9 cellular contexts compared by ENCODE assay signal in the genomic region with DNA sequence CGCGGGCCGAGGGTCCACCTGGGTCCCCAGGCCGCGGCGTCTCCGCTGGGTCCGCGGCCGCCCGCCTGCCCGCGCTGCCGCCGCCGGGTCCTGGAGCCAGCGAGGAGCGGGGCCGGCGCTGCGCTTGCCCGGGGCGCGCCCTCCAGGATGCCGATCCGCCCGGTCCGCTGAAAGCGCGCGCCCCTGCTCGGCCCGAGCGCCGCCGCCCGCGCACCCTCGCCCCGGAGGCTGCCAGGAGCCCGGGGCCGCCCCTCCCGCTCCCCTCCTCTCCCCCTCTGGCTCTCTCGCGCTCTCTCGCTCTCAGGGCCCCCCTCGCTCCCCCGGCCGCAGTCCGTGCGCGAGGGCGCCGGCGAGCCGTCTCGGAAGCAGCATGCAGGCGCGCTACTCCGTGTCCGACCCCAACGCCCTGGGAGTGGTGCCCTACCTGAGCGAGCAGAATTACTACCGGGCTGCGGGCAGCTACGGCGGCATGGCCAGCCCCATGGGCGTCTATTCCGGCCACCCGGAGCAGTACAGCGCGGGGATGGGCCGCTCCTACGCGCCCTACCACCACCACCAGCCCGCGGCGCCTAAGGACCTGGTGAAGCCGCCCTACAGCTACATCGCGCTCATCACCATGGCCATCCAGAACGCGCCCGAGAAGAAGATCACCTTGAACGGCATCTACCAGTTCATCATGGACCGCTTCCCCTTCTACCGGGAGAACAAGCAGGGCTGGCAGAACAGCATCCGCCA. TPM values are rescaled to one million over a fixed set of nuclear protein-coding genes. Genes with fewer than 3 reads are reported as not detected.
DNase-seq lines count a peak whose midpoint lies in the region; ATAC-seq and TF ChIP-seq lines count a peak whose summit lies in the region.
"Had no signal": no experiment of that assay in that cellular context is flagged by ENCODE, and none has a peak within 500 bp of the region (broad histone marks: within the 10 kb centered on the region; RNA-seq: fewer than 3 reads in every experiment).

No MANE protein-coding gene starts in this region.

- H3K4me2 ChIP-seq in fibroblast of lung (ENCODE audit: extremely low read depth, insufficient read depth, low read length) (peak overlapping the region; percentile 52), neuronal stem cell (ENCODE audit: insufficient read depth, low read length, poor library complexity, severe bottlenecking) (peak overlapping the region; percentile 72)

- no peak overlapping the region for H3K4ac ChIP-seq in neuronal stem cell (ENCODE audit: low read length)

- H3K18ac ChIP-seq in neuronal stem cell (ENCODE audit: low read length): peak overlapping the region; percentile 77

- no peak overlapping the region for H4K91ac ChIP-seq in neuronal stem cell (ENCODE audit: low read depth, low read length, poor library complexity)

- H3K9ac ChIP-seq in fibroblast of lung (ENCODE audit: insufficient read depth, low read length) (peak overlapping the region; percentile 63), neuronal stem cell (ENCODE audit: low read depth, low read length, poor library complexity) (peak overlapping the region; percentile 50)

- peak in 1 of 2 donors; percentile 7 for TF ChIP-seq CTCF in fibroblast of lung (conservative IDR thresholded peaks at IDR 0.05 in 1 of 2, IDR thresholded peaks at IDR 0.05 in 1 of 2; ENCODE audit: low read depth in 1 of 2, low read length in 2 of 2)

- no peak overlapping the region for H2BK5ac ChIP-seq in neuronal stem cell (ENCODE audit: low read length)

- no peak overlapping the region for H3K27ac ChIP-seq in CD8-positive, alpha-beta memory T cell (ENCODE audit: low read depth, low read length)
- H3K27ac ChIP-seq in fibroblast of lung (ENCODE audit: insufficient read depth, low read length) (peak overlapping the region; percentile 67), neuronal stem cell (replicated peaks; ENCODE audit: low read length) (no peak overlapping the region)

- H3K4me1 ChIP-seq in CD8-positive, alpha-beta memory T cell (ENCODE audit: insufficient read depth, low read length): peaks cover 11% of the 10 kb centered on the region
- H3K4me1 ChIP-seq in fibroblast of lung (ENCODE audit: control insufficient read depth, extremely low read depth, insufficient read depth, low read length) (peaks cover 7% of the 10 kb centered on the region), neuronal stem cell (ENCODE audit: control insufficient read depth in 2 of 2, insufficient read depth in 1 of 2, low read depth in 1 of 2, low read length in 2 of 2) (peaks cover 0 to 3% of the 10 kb centered on the region in 2 donors)

- H2BK15ac ChIP-seq in neuronal stem cell (ENCODE audit: low read length): peak overlapping the region; percentile 24

- H4K8ac ChIP-seq in neuronal stem cell (ENCODE audit: low read depth, low read length): no peak overlapping the region

- peak overlapping the region; percentile 59 for H3K23ac ChIP-seq in neuronal stem cell (ENCODE audit: low read depth, low read length, poor library complexity)

- no CpG with 5 or more reads among the region's 88 CpGs for WGBS in neuronal stem cell (ENCODE audit: extremely low coverage in 2 of 2, insufficient read length in 2 of 2, insufficient replicate concordance in 1 of 2), 2 donors

- no peak overlapping the region for H2AK5ac ChIP-seq in neuronal stem cell (ENCODE audit: low read depth, low read length)

- H3K27ac Mint-ChIP-seq in CD8-positive, alpha-beta memory T cell: no peak overlapping the region

- no peak overlapping the region for H2BK120ac ChIP-seq in neuronal stem cell (ENCODE audit: low read depth, low read length)

- H2BK12ac ChIP-seq in neuronal stem cell (ENCODE audit: low read length): no peak overlapping the region

- H2AFZ ChIP-seq in fibroblast of lung (ENCODE audit: low read length) (peak overlapping the region; percentile 63), neuronal stem cell (ENCODE audit: low read length) (peak overlapping the region; percentile 89)

- no peaks in the 10 kb centered on the region for H3K36me3 ChIP-seq in CD8-positive, alpha-beta memory T cell (ENCODE audit: insufficient read depth, low read length)
- H3K36me3 ChIP-seq in fibroblast of lung (ENCODE audit: control insufficient read depth, insufficient read depth, low read length): peaks cover 4% of the 10 kb centered on the region
- H3K36me3 ChIP-seq in neuronal stem cell (replicated peaks in 1 of 2; ENCODE audit: control insufficient read depth in 2 of 2, insufficient read depth in 2 of 2, low read length in 2 of 2): no peaks in the 10 kb centered on the region

- CTCF ChIA-PET in CD8-positive, alpha-beta memory T cell (lab: Charles Lee): no interaction called here

- H3K79me2 ChIP-seq in fibroblast of lung (ENCODE audit: control insufficient read depth, insufficient read depth, low read length): peaks cover 50% of the 10 kb centered on the region

- ATAC-seq in GM19395 (IDR thresholded peaks at IDR 0.05; ENCODE audit: unreplicated experiment) (no peak), HG03095 (IDR thresholded peaks at IDR 0.05; ENCODE audit: unreplicated experiment) (no peak)

- H3K4me3 ChIP-seq in CD8-positive, alpha-beta memory T cell (ENCODE audit: low read length): no peak overlapping the region
- H3K4me3 ChIP-seq in fibroblast of lung (replicated peaks in 1 of 4; ENCODE audit: control extremely low read depth in 1 of 4, insufficient read depth in 1 of 4, low read depth in 3 of 4, low read length in 4 of 4) (peak overlapping the region; percentile 74 to 92 (median 78)), neuronal stem cell (ENCODE audit: low read length in 2 of 2) (peak overlapping the region; percentile 29 to 73)

- no peak overlapping the region for H3K14ac ChIP-seq in neuronal stem cell (ENCODE audit: low read length)

- POLR2A ChIA-PET in CD8-positive, alpha-beta memory T cell (lab: Charles Lee): no interaction called here

- H3K27me3 Mint-ChIP-seq in CD8-positive, alpha-beta memory T cell: peaks cover 59 to 78% of the 10 kb centered on the region in 2 donors

- H3K4me1 Mint-ChIP-seq in CD8-positive, alpha-beta memory T cell: peaks cover 16 to 39% (median 18%) of the 10 kb centered on the region in 3 donors

- H4K20me1 ChIP-seq in fibroblast of lung (ENCODE audit: control insufficient read depth, extremely low read depth, insufficient read depth, low read length): no peaks in the 10 kb centered on the region

- H3K9me3 ChIP-seq in CD8-positive, alpha-beta memory T cell (ENCODE audit: low read length): no peaks in the 10 kb centered on the region
- no peaks in the 10 kb centered on the region for H3K9me3 ChIP-seq in fibroblast of lung (ENCODE audit: control insufficient read depth, insufficient read depth, low read depth, low read length)
- peaks cover 0 to 2% of the 10 kb centered on the region in 2 donors for H3K9me3 ChIP-seq in neuronal stem cell (replicated peaks in 1 of 2; ENCODE audit: control insufficient read depth in 2 of 2, insufficient read depth in 1 of 2, low read depth in 1 of 2, low read length in 2 of 2)

- peak in 1 of 5 donors; percentile 6 for DNase-seq in CD8-positive, alpha-beta memory T cell
- DNase-seq in SW480 (ENCODE audit: low spot score) (peak; percentile 36), fibroblast of lung (ENCODE audit: low read depth in 2 of 2) (peak; percentile 75 to 82), neuronal stem cell (ENCODE audit: low spot score) (no peak), C1 segment of cervical spinal cord (lab: John Stamatoyannopoulos, UW) (no peak), SKM-1 (lab: John Stamatoyannopoulos, UW; ENCODE audit: unreplicated experiment) (no peak)
- DNase-seq: NCI-H2081 had no signal

- peak overlapping the region in 4 of 7 donors; percentile 11 to 73 (median 23) for H3K4me3 Mint-ChIP-seq in CD8-positive, alpha-beta memory T cell

- no peaks in the 10 kb centered on the region for H3K9me3 Mint-ChIP-seq in CD8-positive, alpha-beta memory T cell

- no peaks in the 10 kb centered on the region for H3K36me3 Mint-ChIP-seq in CD8-positive, alpha-beta memory T cell

- peaks cover 38% of the 10 kb centered on the region for H3K27me3 ChIP-seq in CD8-positive, alpha-beta memory T cell (ENCODE audit: insufficient read depth, low read length, poor library complexity, severe bottlenecking)
- H3K27me3 ChIP-seq in fibroblast of lung (ENCODE audit: control insufficient read depth, insufficient read depth, low read length): no peaks in the 10 kb centered on the region
- peaks cover 53 to 82% (median 75%) of the 10 kb centered on the region in 3 experiments for H3K27me3 ChIP-seq in neuronal stem cell (ENCODE audit: control insufficient read depth in 3 of 3, insufficient read depth in 3 of 3, low read depth in 1 of 3, low read length in 3 of 3)

- H3K79me1 ChIP-seq in neuronal stem cell (ENCODE audit: low read depth, low read length): no peaks in the 10 kb centered on the region

RNA-seq across cellular contexts. Expression of a gene that starts 0.5 kb away (rescaled TPM):
- total RNA-seq in CD8-positive, alpha-beta memory T cell: not detected
- not detected for polyA plus RNA-seq in CD8-positive, alpha-beta memory T cell
- total RNA-seq in fibroblast of lung: 0.26 and 0.50 TPM in 2 replicates
- polyA plus RNA-seq in fibroblast of lung: 1.1 and 1.5 TPM in 2 replicates
- polyA plus RNA-seq in fibroblast of lung (2012): 4.5 and 7.2 TPM in 2 replicates
- polyA minus RNA-seq in fibroblast of lung (ENCODE audit: low replicate concordance): 1.6 and 1.9 TPM in 2 replicates
- 0.15 TPM for polyA plus RNA-seq in neuronal stem cell (2013, experiment 1 of 2)
- 0.12 TPM for polyA plus RNA-seq in neuronal stem cell (2013, experiment 2 of 2)

RNA-seq across cellular contexts. Expression of a gene that starts 11.2 kb away (rescaled TPM):
- not detected for total RNA-seq in CD8-positive, alpha-beta memory T cell
- not detected for polyA plus RNA-seq in CD8-positive, alpha-beta memory T cell
- 24.1 and 27.4 TPM in 2 replicates for total RNA-seq in fibroblast of lung
- polyA plus RNA-seq in fibroblast of lung: 5.9 and 19.0 TPM in 2 replicates
- 9.4 and 31.1 TPM in 2 replicates for polyA plus RNA-seq in fibroblast of lung (2012)
- 4.9 and 6.9 TPM in 2 replicates for polyA minus RNA-seq in fibroblast of lung (ENCODE audit: low replicate concordance)
- polyA plus RNA-seq in neuronal stem cell (2013, experiment 1 of 2): 0.04 TPM
- polyA plus RNA-seq in neuronal stem cell (2013, experiment 2 of 2): 0.07 TPM

RNA-seq across cellular contexts. Expression of a gene that starts 12.1 kb away (rescaled TPM):
- 10 to 100 TPM; 21.9 to 25.0 TPM for total RNA-seq in CD8-positive, alpha-beta memory T cell
- 23.0 TPM for polyA plus RNA-seq in CD8-positive, alpha-beta memory T cell
- total RNA-seq in fibroblast of lung: 13.6 and 19.3 TPM in 2 replicates
- 11.4 and 13.1 TPM in 2 replicates for polyA plus RNA-seq in fibroblast of lung
- polyA plus RNA-seq in fibroblast of lung (2012): 9.3 and 9.7 TPM in 2 replicates
- polyA minus RNA-seq in fibroblast of lung (ENCODE audit: low replicate concordance): 5.9 and 16.3 TPM in 2 replicates
- polyA plus RNA-seq in neuronal stem cell (2013, experiment 1 of 2): 12.3 TPM
- polyA plus RNA-seq in neuronal stem cell (2013, experiment 2 of 2): 12.6 TPM

RNA-seq across cellular contexts. Expression of a gene that starts 56.8 kb away (rescaled TPM):
- total RNA-seq in CD8-positive, alpha-beta memory T cell: not detected
- polyA plus RNA-seq in CD8-positive, alpha-beta memory T cell: not detected
- total RNA-seq in fibroblast of lung: 15.9 and 31.5 TPM in 2 replicates
- 14.0 and 38.5 TPM in 2 replicates for polyA plus RNA-seq in fibroblast of lung
- 19.3 and 43.8 TPM in 2 replicates for polyA plus RNA-seq in fibroblast of lung (2012)
- 16.2 and 35.9 TPM in 2 replicates for polyA minus RNA-seq in fibroblast of lung (ENCODE audit: low replicate concordance)
- 0.01 TPM for polyA plus RNA-seq in neuronal stem cell (2013, experiment 1 of 2)
- polyA plus RNA-seq in neuronal stem cell (2013, experiment 2 of 2): not detected

Comparison
In these comparisons a context has a peak if more than half of its experiments do, and no peak if none do; other contexts are left out.
1. DNase-seq: peak in SW480 (single experiment) and fibroblast of lung (2 of 2); none in neuronal stem cell (single experiment), C1 segment of cervical spinal cord (0 of 14) and SKM-1 (single experiment).
2. RNA of a gene that starts 11.2 kb away (total RNA-seq): 24.1 to 27.4 TPM in fibroblast of lung; not detected in CD8-positive, alpha-beta memory T cell; every median in the first group is over 10 times any median in the second.